ENCODE assay signal across 8 cellular contexts in the genomic region with DNA sequence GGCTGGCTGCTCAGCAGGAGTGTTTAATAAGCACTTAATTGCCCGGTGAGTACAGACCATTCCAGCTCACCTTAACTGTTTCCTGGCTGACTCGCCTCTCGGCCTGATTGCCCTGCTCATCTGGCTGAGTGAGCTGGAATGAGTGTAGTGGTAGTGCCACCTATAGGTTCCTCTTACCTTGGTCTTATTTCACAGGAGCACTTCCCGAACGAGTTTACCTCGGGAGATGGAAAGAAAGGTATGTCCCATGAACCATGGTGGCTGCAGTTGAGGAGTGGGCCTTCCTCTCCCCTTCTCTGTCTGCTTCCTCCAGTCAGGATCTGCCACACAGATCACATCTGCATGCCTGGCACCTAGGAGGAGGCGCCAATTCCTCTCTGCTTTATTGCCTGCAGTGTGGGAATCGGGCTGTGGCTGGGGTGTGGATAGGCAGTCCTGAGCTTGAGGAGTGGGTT. TPM values are rescaled to one million over a fixed set of nuclear protein-coding genes. Genes with fewer than 3 reads are reported as not detected.
DNase-seq lines count a peak whose midpoint lies in the region; ATAC-seq and TF ChIP-seq lines count a peak whose summit lies in the region.

No MANE protein-coding gene starts in this region.

- in situ Hi-C loops in mammary epithelial cell (cut with MboI; ENCODE audit: low sequenced_read_pairs in 2 of 2) = loop anchor here (5.0 to 10.0 kb wide), 4 partner anchors 95 to 197 kb away; a partner anchor contains a TSS

- CTCF ChIA-PET in mammary epithelial cell (lab: Charles Lee; ENCODE audit: low non-redundant PET) = interaction anchor here (0.6 kb wide), 2 partner anchors 86 to 92 kb away, joined by 3 to 4 read pairs; no protein-coding TSS in a partner anchor

- H3K4me2 ChIP-seq in mammary epithelial cell (ENCODE audit: insufficient read depth, low read depth, low read length) = peak overlapping the region; percentile 42

- TF ChIP-seq CTCF in GM12873 (IDR thresholded peaks at IDR 0.05; ENCODE audit: insufficient read depth, low read depth, low read length, missing control alignments) (peak; percentile 72), mammary epithelial cell (conservative IDR thresholded peaks at IDR 0.05 in 1 of 2, IDR thresholded peaks at IDR 0.05 in 1 of 2; ENCODE audit: extremely low read depth in 1 of 2, insufficient read depth in 1 of 2, low read depth in 1 of 2, low read length in 2 of 2) (peak; percentile 79 to 80), right lobe of liver (IDR thresholded peaks at IDR 0.05) (peak; percentile 35 to 63 (median 42)), tibial nerve (IDR thresholded peaks at IDR 0.05) (peak in 4 of 5 experiments; percentile 10 to 43 (median 18))

- no peak overlapping the region for H3K27ac ChIP-seq in mammary epithelial cell (ENCODE audit: insufficient read depth, low read depth, low read length)
- no peak overlapping the region for H3K27ac ChIP-seq in right lobe of liver
- no peak overlapping the region for H3K27ac ChIP-seq in tibial nerve

- WGBS in mammary epithelial cell (ENCODE audit: low coverage, missing lambda C conversion rate) = 12% methylated on average over 7 of the region's 8 CpGs
- 5% methylated on average over 4 of the region's 8 CpGs for WGBS in right lobe of liver (ENCODE audit: insufficient coverage, low coverage, low lambda C conversion rate, missing lambda C conversion rate)
- WGBS in tibial nerve, 2 donors = 41 to 42% methylated on average over 8 of the region's 8 CpGs

- no peak for TF ChIP-seq EP300 in tibial nerve (IDR thresholded peaks at IDR 0.05)

- H3K36me3 ChIP-seq in mammary epithelial cell (ENCODE audit: insufficient read depth, low read length) = no peaks in the 10 kb centered on the region
- H3K36me3 ChIP-seq in right lobe of liver = peaks cover 0 to 31% (median 14%) of the 10 kb centered on the region in 4 donors
- H3K36me3 ChIP-seq in tibial nerve = no peaks in the 10 kb centered on the region

- H2AFZ ChIP-seq in mammary epithelial cell (ENCODE audit: low read depth, low read length) = peak overlapping the region; percentile 81

- no peaks in the 10 kb centered on the region for H3K79me2 ChIP-seq in mammary epithelial cell (ENCODE audit: insufficient read depth, low read length)

- DNase-seq in 8988T (peak; percentile 69), NCI-H1417 (lab: John Stamatoyannopoulos, UW) (peak in 2 of 3 experiments; percentile 80 to 94), SKM-1 (lab: John Stamatoyannopoulos, UW; ENCODE audit: unreplicated experiment) (peak; percentile 27), mammary epithelial cell (peak; percentile 77), right lobe of liver (peak in 1 of 3 donors; percentile 55), tibial nerve (ENCODE audit: low spot score in 2 of 2) (no peak)

- H3K9me3 ChIP-seq in mammary epithelial cell (replicated peaks; ENCODE audit: insufficient read depth, low read length) = no peaks in the 10 kb centered on the region
- H3K9me3 ChIP-seq in right lobe of liver = no peaks in the 10 kb centered on the region
- no peaks in the 10 kb centered on the region for H3K9me3 ChIP-seq in tibial nerve

- peaks cover 4% of the 10 kb centered on the region for H3K4me1 ChIP-seq in mammary epithelial cell (ENCODE audit: insufficient read depth, low read length)
- H3K4me1 ChIP-seq in right lobe of liver = peaks cover 0 to 78% (median 27%) of the 10 kb centered on the region in 4 donors
- H3K4me1 ChIP-seq in tibial nerve = peaks cover 0 to 15% (median 4%) of the 10 kb centered on the region in 4 donors

- H3K27me3 ChIP-seq in mammary epithelial cell (ENCODE audit: insufficient read depth, low read length) (no peaks in the 10 kb centered on the region), right lobe of liver (no peaks in the 10 kb centered on the region), tibial nerve (no peaks in the 10 kb centered on the region)

- intact Hi-C loops in mammary epithelial cell (cut with micrococcal nuclease) (loop anchor here (1.0 to 10.0 kb wide), 4 partner anchors 98 to 537 kb away; a partner anchor contains a TSS), right lobe of liver (cut with DNase I) (loop anchor here (5.0 to 10.0 kb wide), 2 partner anchors 95 to 197 kb away; a partner anchor contains a TSS)

- no peak overlapping the region for H3K9ac ChIP-seq in mammary epithelial cell (ENCODE audit: insufficient read depth, low read length)

- BruUV-seq in mammary epithelial cell (replicated peaks; lab: Mats Ljungman, UMichigan) = no TSS peak

- TF ChIP-seq POLR2A in right lobe of liver (IDR thresholded peaks at IDR 0.05) (no peak), tibial nerve (IDR thresholded peaks at IDR 0.05) (no peak)

- H3K4me3 ChIP-seq in mammary epithelial cell (replicated peaks in 1 of 3; ENCODE audit: insufficient read depth in 1 of 3, low read depth in 2 of 3, low read length in 3 of 3) (no peak overlapping the region), right lobe of liver (no peak overlapping the region), tibial nerve (no peak overlapping the region)

- no peaks in the 10 kb centered on the region for H4K20me1 ChIP-seq in mammary epithelial cell (ENCODE audit: insufficient read depth, low read length)

- dilution Hi-C loops in mammary epithelial cell (cut with HindIII; ENCODE audit: low sequenced_read_pairs) = no loop called here

- ATAC-seq in right lobe of liver (peak; percentile 36 to 55 (median 48)), GM19324 (IDR thresholded peaks at IDR 0.05; ENCODE audit: low FRiP score, unreplicated experiment) (no peak)

RNA-seq across cellular contexts. Expression of a gene that starts 26.7 kb away (rescaled TPM):
- total RNA-seq in mammary epithelial cell (not detected), right lobe of liver (100 to 1,000 TPM in 3 of 6 experiments, 10 to 100 TPM in 3; 50.6 to 169 (median 100) TPM), tibial nerve (under 1 TPM in 3 of 4 donors, not detected in 1; 0.44 to 0.98 (median 0.63) TPM)
- not detected for polyA plus RNA-seq in mammary epithelial cell
- polyA minus RNA-seq in mammary epithelial cell = not detected

RNA-seq across cellular contexts. Expression of a gene that starts 33.1 kb away (rescaled TPM):
- 10 to 100 TPM; 60.9 to 98.7 TPM for total RNA-seq in mammary epithelial cell
- polyA plus RNA-seq in mammary epithelial cell = 88.8 TPM
- polyA minus RNA-seq in mammary epithelial cell = 60.4 TPM
- total RNA-seq in right lobe of liver = 100 to 1,000 TPM in 5 of 6 experiments, 10 to 100 TPM in 1; 94.0 to 281 (median 213) TPM
- 10 to 100 TPM; 74.1 to 87.9 (median 84.6) TPM for total RNA-seq in tibial nerve

RNA-seq across cellular contexts. Expression of a gene that starts 34.0 kb away (rescaled TPM):
- 10 to 100 TPM; 74.8 to 99.7 TPM for total RNA-seq in mammary epithelial cell
- 358 TPM for polyA plus RNA-seq in mammary epithelial cell
- 282 TPM for polyA minus RNA-seq in mammary epithelial cell
- total RNA-seq in right lobe of liver = 100 to 1,000 TPM in 2 of 6 experiments, 10 to 100 TPM in 4; 43.3 to 180 (median 53.4) TPM
- total RNA-seq in tibial nerve = 100 to 1,000 TPM in 3 of 4 donors, 10 to 100 TPM in 1; 98.7 to 127 (median 111) TPM

Comparison
In these comparisons a context has a peak if more than half of its experiments do, and no peak if none do; other contexts are left out.
1. DNase-seq: peak in 8988T (single experiment), NCI-H1417 (2 of 3), SKM-1 (single experiment) and mammary epithelial cell (single experiment); none in tibial nerve (0 of 2).
2. CTCF ChIP-seq: peak in every context shown above with its lines; median percentile 80 in mammary epithelial cell; 72 in GM12873; 42 in right lobe of liver; 18 in tibial nerve.
3. RNA of a gene that starts 26.7 kb away (total RNA-seq): 50.6 to 169 TPM in right lobe of liver; 0.44 to 0.98 TPM in tibial nerve and not detected in mammary epithelial cell; every median in the first group is over 10 times any median in the second.